ENCODE assay signal across 8 cellular contexts in the genomic region with DNA sequence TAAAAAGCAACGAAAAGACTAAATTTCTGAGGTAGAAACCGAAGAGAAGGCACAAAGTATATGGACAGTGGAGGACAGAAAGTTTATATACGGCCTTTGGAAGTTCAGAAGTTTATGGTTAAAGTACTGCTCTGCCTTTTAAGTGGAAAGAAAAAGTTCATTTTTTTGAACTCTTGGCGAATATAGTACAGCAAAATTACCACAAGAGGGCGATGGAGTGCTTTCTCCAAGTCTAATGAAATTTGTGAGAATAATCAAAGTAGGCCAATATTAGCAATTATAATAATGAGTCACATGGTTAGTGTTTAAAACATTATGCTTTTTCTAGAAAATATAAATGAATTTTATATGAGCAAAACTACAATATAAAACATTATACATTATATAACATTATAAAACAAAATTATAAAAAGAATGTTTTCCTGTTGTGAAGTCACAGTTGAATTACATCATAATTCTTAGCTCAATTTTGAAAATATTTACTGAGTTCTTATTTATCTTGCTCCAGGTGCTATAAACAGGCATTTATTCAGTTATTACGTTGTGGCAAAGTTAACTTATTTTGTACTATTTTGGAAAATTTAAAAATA.
DNase-seq lines count a peak whose midpoint lies in the region; FAIRE-seq and TF ChIP-seq lines count a peak whose summit lies in the region.

No MANE protein-coding gene starts in this region.

- H3K9me3 ChIP-seq in thyroid gland = no peaks in the 10 kb centered on the region

- TF ChIP-seq RAD21 in Ishikawa (IDR thresholded peaks at IDR 0.05; ENCODE audit: low read depth) = peak; percentile 79

- TF ChIP-seq CTCF in VCaP (conservative IDR thresholded peaks at IDR 0.05) (peak; percentile 91), thyroid gland (IDR thresholded peaks at IDR 0.05) (peak; percentile 38 to 85 (median 68))

- intact Hi-C loops in thyroid gland (cut with DNase I) = no loop called here

- H3K27ac ChIP-seq in VCaP (peak overlapping the region; percentile 94), thyroid gland (no peak overlapping the region)

- no peak for TF ChIP-seq EP300 in Ishikawa (IDR thresholded peaks at IDR 0.05; ENCODE audit: borderline replicate concordance)

- DNase-seq in NCI-H345 (lab: John Stamatoyannopoulos, UW) (peak; percentile 16), NCI-H345 treated with DMSO at 0.1 percent for 48 hours (lab: John Stamatoyannopoulos, UW; ENCODE audit: unreplicated experiment) (no peak), GM19239 (ENCODE audit: insufficient read length, low spot score) (peak; percentile 13), hepatic stellate cell (ENCODE audit: low spot score) (peak; percentile 21), thyroid gland (no peak), occipital lobe (lab: John Stamatoyannopoulos, UW) (no peak)

- H3K4me1 ChIP-seq in thyroid gland = no peaks in the 10 kb centered on the region

- no peaks in the 10 kb centered on the region for H3K27me3 ChIP-seq in thyroid gland

- H3K4me3 ChIP-seq in thyroid gland (replicated peaks in 1 of 3) = no peak overlapping the region

- peaks cover 8 to 9% of the 10 kb centered on the region in 2 donors for H3K36me3 ChIP-seq in thyroid gland

- TF ChIP-seq POLR2A in thyroid gland (IDR thresholded peaks at IDR 0.05) = no peak

- WGBS in thyroid gland, 2 donors = 21 to 28% methylated on average over 6 of the region's 6 CpGs

- peak; percentile 58 for FAIRE-seq in GM19239 (lab: Jason Lieb, UNC)

TF ChIP-seq in Ishikawa, 13 proteins besides CTCF, POLR2A, EP300 and RAD21:
- TF ChIP-seq EGR1 (IDR thresholded peaks at IDR 0.05) (no peak), ZBTB7A (IDR thresholded peaks at IDR 0.05; ENCODE audit: low read depth) (no peak), NFIC (IDR thresholded peaks at IDR 0.05) (no peak), YY1 (IDR thresholded peaks at IDR 0.05; ENCODE audit: low read depth) (no peak), CEBPB (IDR thresholded peaks at IDR 0.05) (no peak), FOXM1 (IDR thresholded peaks at IDR 0.05; ENCODE audit: borderline replicate concordance, low read depth) (no peak), TAF1 (IDR thresholded peaks at IDR 0.05; ENCODE audit: low read depth) (no peak), CREB1 (IDR thresholded peaks at IDR 0.05; ENCODE audit: low read depth) (no peak), TEAD4 (IDR thresholded peaks at IDR 0.05) (no peak)
- TF ChIP-seq, protein P1, sequence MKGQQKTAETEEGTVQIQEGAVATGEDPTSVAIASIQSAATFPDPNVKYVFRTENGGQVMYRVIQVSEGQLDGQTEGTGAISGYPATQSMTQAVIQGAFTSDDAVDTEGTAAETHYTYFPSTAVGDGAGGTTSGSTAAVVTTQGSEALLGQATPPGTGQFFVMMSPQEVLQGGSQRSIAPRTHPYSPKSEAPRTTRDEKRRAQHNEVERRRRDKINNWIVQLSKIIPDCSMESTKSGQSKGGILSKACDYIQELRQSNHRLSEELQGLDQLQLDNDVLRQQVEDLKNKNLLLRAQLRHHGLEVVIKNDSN (IDR thresholded peaks at IDR 0.05) = no peak
- TF ChIP-seq, protein P2, sequence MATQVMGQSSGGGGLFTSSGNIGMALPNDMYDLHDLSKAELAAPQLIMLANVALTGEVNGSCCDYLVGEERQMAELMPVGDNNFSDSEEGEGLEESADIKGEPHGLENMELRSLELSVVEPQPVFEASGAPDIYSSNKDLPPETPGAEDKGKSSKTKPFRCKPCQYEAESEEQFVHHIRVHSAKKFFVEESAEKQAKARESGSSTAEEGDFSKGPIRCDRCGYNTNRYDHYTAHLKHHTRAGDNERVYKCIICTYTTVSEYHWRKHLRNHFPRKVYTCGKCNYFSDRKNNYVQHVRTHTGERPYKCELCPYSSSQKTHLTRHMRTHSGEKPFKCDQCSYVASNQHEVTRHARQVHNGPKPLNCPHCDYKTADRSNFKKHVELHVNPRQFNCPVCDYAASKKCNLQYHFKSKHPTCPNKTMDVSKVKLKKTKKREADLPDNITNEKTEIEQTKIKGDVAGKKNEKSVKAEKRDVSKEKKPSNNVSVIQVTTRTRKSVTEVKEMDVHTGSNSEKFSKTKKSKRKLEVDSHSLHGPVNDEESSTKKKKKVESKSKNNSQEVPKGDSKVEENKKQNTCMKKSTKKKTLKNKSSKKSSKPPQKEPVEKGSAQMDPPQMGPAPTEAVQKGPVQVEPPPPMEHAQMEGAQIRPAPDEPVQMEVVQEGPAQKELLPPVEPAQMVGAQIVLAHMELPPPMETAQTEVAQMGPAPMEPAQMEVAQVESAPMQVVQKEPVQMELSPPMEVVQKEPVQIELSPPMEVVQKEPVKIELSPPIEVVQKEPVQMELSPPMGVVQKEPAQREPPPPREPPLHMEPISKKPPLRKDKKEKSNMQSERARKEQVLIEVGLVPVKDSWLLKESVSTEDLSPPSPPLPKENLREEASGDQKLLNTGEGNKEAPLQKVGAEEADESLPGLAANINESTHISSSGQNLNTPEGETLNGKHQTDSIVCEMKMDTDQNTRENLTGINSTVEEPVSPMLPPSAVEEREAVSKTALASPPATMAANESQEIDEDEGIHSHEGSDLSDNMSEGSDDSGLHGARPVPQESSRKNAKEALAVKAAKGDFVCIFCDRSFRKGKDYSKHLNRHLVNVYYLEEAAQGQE (IDR thresholded peaks at IDR 0.05; ENCODE audit: low read depth) = no peak
- TF ChIP-seq, protein P3, sequence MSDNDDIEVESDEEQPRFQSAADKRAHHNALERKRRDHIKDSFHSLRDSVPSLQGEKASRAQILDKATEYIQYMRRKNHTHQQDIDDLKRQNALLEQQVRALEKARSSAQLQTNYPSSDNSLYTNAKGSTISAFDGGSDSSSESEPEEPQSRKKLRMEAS (IDR thresholded peaks at IDR 0.05) = no peak

Comparison
In these comparisons a context has a peak if more than half of its experiments do, and no peak if none do; other contexts are left out.
1. DNase-seq: peak in NCI-H345 (single experiment), GM19239 (single experiment) and hepatic stellate cell (single experiment); none in NCI-H345 treated with DMSO at 0.1 percent for 48 hours (single experiment), thyroid gland (0 of 2) and occipital lobe (single experiment).